In genomic region chr3:141412936-141413354, GRCh38 we compare ENCODE assay signal across 8 cellular contexts.
DNase-seq lines count a peak whose midpoint lies in the region; ATAC-seq lines count a peak whose summit lies in the region.

No MANE protein-coding gene starts in this region.

- H3K36me3 Mint-ChIP-seq in activated naive CD4-positive, alpha-beta T cell treated with anti-CD3 and anti-CD28 coated beads, Interleukin-2, amount 10 ng/mL, durations not matched to agents 7 days and 5 days = peaks cover 50% of the 10 kb centered on the region
- H3K36me3 Mint-ChIP-seq in central memory CD8-positive, alpha-beta T cell (ENCODE audit: insufficient read depth) = peaks cover 34% of the 10 kb centered on the region

- no peaks in the 10 kb centered on the region for H3K9me3 Mint-ChIP-seq in activated naive CD4-positive, alpha-beta T cell treated with anti-CD3 and anti-CD28 coated beads, Interleukin-2, amount 10 ng/mL, durations not matched to agents 7 days and 5 days
- H3K9me3 Mint-ChIP-seq in central memory CD8-positive, alpha-beta T cell = no peaks in the 10 kb centered on the region

- H3K27ac Mint-ChIP-seq in activated naive CD4-positive, alpha-beta T cell treated with anti-CD3 and anti-CD28 coated beads, Interleukin-2, amount 10 ng/mL, durations not matched to agents 7 days and 5 days = peak overlapping the region; percentile 98
- H3K27ac Mint-ChIP-seq in central memory CD8-positive, alpha-beta T cell (ENCODE audit: low read depth) = peak overlapping the region; percentile 96

- peak overlapping the region; percentile 43 for H3K4me3 Mint-ChIP-seq in activated naive CD4-positive, alpha-beta T cell treated with anti-CD3 and anti-CD28 coated beads, Interleukin-2, amount 10 ng/mL, durations not matched to agents 7 days and 5 days
- peak overlapping the region; percentile 78 for H3K4me3 Mint-ChIP-seq in central memory CD8-positive, alpha-beta T cell

- ATAC-seq in central memory CD8-positive, alpha-beta T cell (replicated peaks; ENCODE audit: extremely low read depth, poor library complexity, severe bottlenecking) = no peak

- no peaks in the 10 kb centered on the region for H3K27me3 Mint-ChIP-seq in activated naive CD4-positive, alpha-beta T cell treated with anti-CD3 and anti-CD28 coated beads, Interleukin-2, amount 10 ng/mL, durations not matched to agents 7 days and 5 days
- no peaks in the 10 kb centered on the region for H3K27me3 Mint-ChIP-seq in central memory CD8-positive, alpha-beta T cell

- DNase-seq in activated naive CD4-positive, alpha-beta T cell treated with anti-CD3 and anti-CD28 coated beads, Interleukin-2, amount 10 ng/mL, durations not matched to agents 7 days and 5 days = no peak
- no peak for DNase-seq in activated naive CD4-positive, alpha-beta T cell treated with Interleukin-2 at 50 U/mL for 16 hours
- no peak for DNase-seq in central memory CD8-positive, alpha-beta T cell (ENCODE audit: low spot score in 2 of 2)
- DNase-seq in medulla oblongata (ENCODE audit: extremely low spot score) = peak; percentile 92
- DNase-seq in superior temporal gyrus (ENCODE audit: extremely low spot score) = peak; percentile 88
- DNase-seq in NCI-H526 (lab: John Stamatoyannopoulos, UW) = no peak
- DNase-seq in NCI-H1930 (lab: John Stamatoyannopoulos, UW) = no peak
- DNase-seq in NOMO-1 treated with DMSO at 0.1 percent for 48 hours (lab: John Stamatoyannopoulos, UW; ENCODE audit: unreplicated experiment) = no peak

- CTCF ChIA-PET in activated naive CD4-positive, alpha-beta T cell treated with anti-CD3 and anti-CD28 coated beads, Interleukin-2, amount 10 ng/mL, durations not matched to agents 7 days and 5 days (lab: Charles Lee) = interaction anchor here (0.9 to 1.8 kb wide), 8 partner anchors 10 to 181 kb away, joined by 3 to 10 read pairs (median 4); partner anchors contain the start of gene PXYLP1

- peaks cover 63% of the 10 kb centered on the region for H3K4me1 Mint-ChIP-seq in activated naive CD4-positive, alpha-beta T cell treated with anti-CD3 and anti-CD28 coated beads, Interleukin-2, amount 10 ng/mL, durations not matched to agents 7 days and 5 days
- H3K4me1 Mint-ChIP-seq in central memory CD8-positive, alpha-beta T cell = peaks cover 78% of the 10 kb centered on the region

Comparison
In these comparisons a context has a peak if more than half of its experiments do, and no peak if none do; other contexts are left out.
1. DNase-seq: peak in medulla oblongata (single experiment) and superior temporal gyrus (single experiment); none in activated naive CD4-positive, alpha-beta T cell treated with anti-CD3 and anti-CD28 coated beads, Interleukin-2, amount 10 ng/mL, durations not matched to agents 7 days and 5 days (single experiment), activated naive CD4-positive, alpha-beta T cell treated with Interleukin-2 at 50 U/mL for 16 hours (single experiment), central memory CD8-positive, alpha-beta T cell (0 of 2), NCI-H526 (0 of 2), NCI-H1930 (0 of 2) and NOMO-1 treated with DMSO at 0.1 percent for 48 hours (single experiment).